15 cellular contexts compared by ENCODE assay signal in genomic region chr4:749771-750666, GRCh38. TPM values are rescaled to one million over a fixed set of nuclear protein-coding genes. Genes with fewer than 3 reads are reported as not detected.
DNase-seq lines count a peak whose midpoint lies in the region; ATAC-seq and TF ChIP-seq lines count a peak whose summit lies in the region.
"Had no signal": no experiment of that assay in that cellular context is flagged by ENCODE, and none has a peak within 500 bp of the region (broad histone marks: within the 10 kb centered on the region; RNA-seq: fewer than 3 reads in every experiment).

No MANE protein-coding gene starts in this region.

- no peak overlapping the region for H3K4me3 ChIP-seq in CD4-positive, CD25-positive, alpha-beta regulatory T cell (ENCODE audit: low read depth, low read length)
- H3K4me3 ChIP-seq in fibroblast of pulmonary artery (replicated peaks; ENCODE audit: low read depth, low read length) = no peak overlapping the region
- no peak overlapping the region for H3K4me3 ChIP-seq in hepatocyte
- H3K4me3 ChIP-seq: PC-9 had no signal

- no peaks in the 10 kb centered on the region for H3K9me3 Mint-ChIP-seq in CD4-positive, CD25-positive, alpha-beta regulatory T cell
- peaks cover 26% of the 10 kb centered on the region for H3K9me3 Mint-ChIP-seq in nephron progenitor cell
- no peaks in the 10 kb centered on the region for H3K9me3 Mint-ChIP-seq in activated T-helper 2 cell treated with anti-CD3 and anti-CD28 coated beads, Interferon-gamma antibody, Interleukin-2, Interleukin-4, amounts not matched to agents 10 μg/mL and 5 μg/mL and 100 μg/mL, durations not matched to agents 14 hours and 24 hours and 36 hours
- H3K9me3 Mint-ChIP-seq: activated naive CD8-positive, alpha-beta T cell treated with anti-CD3 and anti-CD28 coated beads, Interleukin-2, amount 10 ng/mL, durations not matched to agents 7 days and 5 days; natural killer cell had no signal

- no peaks in the 10 kb centered on the region for H3K4me1 ChIP-seq in CD4-positive, CD25-positive, alpha-beta regulatory T cell (ENCODE audit: control insufficient read depth, insufficient read depth, low read length, poor library complexity, severe bottlenecking)
- H3K4me1 ChIP-seq in hepatocyte (ENCODE audit: insufficient read depth) = no peaks in the 10 kb centered on the region

- H4K20me1 ChIP-seq in hepatocyte (ENCODE audit: insufficient read depth, poor library complexity, severe bottlenecking) = peaks cover 34% of the 10 kb centered on the region

- no peak overlapping the region for H3K4me3 Mint-ChIP-seq in CD4-positive, CD25-positive, alpha-beta regulatory T cell
- H3K4me3 Mint-ChIP-seq in T-helper 17 cell (no peak overlapping the region), nephron progenitor cell (no peak overlapping the region)
- no peak overlapping the region for H3K4me3 Mint-ChIP-seq in activated T-helper 2 cell treated with anti-CD3 and anti-CD28 coated beads, Interferon-gamma antibody, Interleukin-2, Interleukin-4, amounts not matched to agents 10 μg/mL and 5 μg/mL and 100 μg/mL, durations not matched to agents 14 hours and 24 hours and 36 hours (ENCODE audit: low read depth)
- H3K4me3 Mint-ChIP-seq: activated naive CD8-positive, alpha-beta T cell treated with anti-CD3 and anti-CD28 coated beads, Interleukin-2, amount 10 ng/mL, durations not matched to agents 7 days and 5 days; natural killer cell had no signal

- H3K4me1 Mint-ChIP-seq in CD4-positive, CD25-positive, alpha-beta regulatory T cell = peaks cover 0 to 4% (median 2%) of the 10 kb centered on the region in 4 donors
- H3K4me1 Mint-ChIP-seq in T-helper 17 cell (peaks cover 8% of the 10 kb centered on the region), nephron progenitor cell (peaks cover 24% of the 10 kb centered on the region)
- H3K4me1 Mint-ChIP-seq in activated T-helper 2 cell treated with anti-CD3 and anti-CD28 coated beads, Interferon-gamma antibody, Interleukin-2, Interleukin-4, amounts not matched to agents 10 μg/mL and 5 μg/mL and 100 μg/mL, durations not matched to agents 14 hours and 24 hours and 36 hours (ENCODE audit: low read depth) = no peaks in the 10 kb centered on the region
- H3K4me1 Mint-ChIP-seq: activated naive CD8-positive, alpha-beta T cell treated with anti-CD3 and anti-CD28 coated beads, Interleukin-2, amount 10 ng/mL, durations not matched to agents 7 days and 5 days had no signal

- intact Hi-C loops in activated T-helper 2 cell treated with anti-CD3 and anti-CD28 coated beads, Interferon-gamma antibody, Interleukin-2, Interleukin-4, amounts not matched to agents 10 μg/mL and 5 μg/mL and 100 μg/mL, durations not matched to agents 14 hours and 24 hours and 36 hours (cut with micrococcal nuclease) = no loop called here

- no peak for ATAC-seq in CD4-positive, CD25-positive, alpha-beta regulatory T cell (ENCODE audit: low read depth in 2 of 2)
- ATAC-seq in T-helper 17 cell (no peak), HG02885 (IDR thresholded peaks at IDR 0.05; ENCODE audit: poor library complexity, unreplicated experiment) (no peak), HG03460 (IDR thresholded peaks at IDR 0.05; ENCODE audit: unreplicated experiment) (no peak)
- ATAC-seq: natural killer cell had no signal

- WGBS in hepatocyte (ENCODE audit: low lambda C conversion rate, missing lambda C conversion rate) = 96% methylated on average over 18 of the region's 18 CpGs

- no peak overlapping the region for H2AFZ ChIP-seq in hepatocyte
- H2AFZ ChIP-seq: PC-9 had no signal

- DNase-seq in CD4-positive, CD25-positive, alpha-beta regulatory T cell = no peak
- DNase-seq in T-helper 17 cell (no peak), fibroblast of pulmonary artery (ENCODE audit: low read depth) (peak; percentile 83), nephron progenitor cell (no peak), hepatocyte (ENCODE audit: low spot score) (no peak)
- no peak for DNase-seq in activated T-helper 2 cell treated with anti-CD3 and anti-CD28 coated beads, Interferon-gamma antibody, Interleukin-2, Interleukin-4, amounts not matched to agents 10 μg/mL and 5 μg/mL and 100 μg/mL, durations not matched to agents 14 hours and 24 hours and 36 hours (ENCODE audit: low spot score)
- DNase-seq: activated CD8-positive, alpha-beta memory T cell treated with anti-CD3 and anti-CD28 coated beads for 24 hours; activated naive CD8-positive, alpha-beta T cell treated with anti-CD3 and anti-CD28 coated beads, Interleukin-2, amount 10 ng/mL, durations not matched to agents 7 days and 5 days; BE2C; MM.1S; natural killer cell; PC-9; T-helper 9 cell had no signal

- H3K27me3 ChIP-seq in CD4-positive, CD25-positive, alpha-beta regulatory T cell (ENCODE audit: control insufficient read depth, insufficient read depth, low read length) = no peaks in the 10 kb centered on the region
- no peaks in the 10 kb centered on the region for H3K27me3 ChIP-seq in hepatocyte
- H3K27me3 ChIP-seq: BE2C had no signal

- no peak overlapping the region for H3K4me2 ChIP-seq in hepatocyte
- H3K4me2 ChIP-seq: PC-9 had no signal

- TF ChIP-seq CTCF in fibroblast of pulmonary artery (IDR thresholded peaks at IDR 0.05; ENCODE audit: low read length, missing control alignments) (no peak), nephron progenitor cell (IDR thresholded peaks at IDR 0.05) (no peak), hepatocyte (IDR thresholded peaks at IDR 0.05; ENCODE audit: poor library complexity) (no peak)

- peaks cover 12% of the 10 kb centered on the region for H3K36me3 ChIP-seq in CD4-positive, CD25-positive, alpha-beta regulatory T cell (ENCODE audit: control insufficient read depth, insufficient read depth, low read length)
- H3K36me3 ChIP-seq in hepatocyte (replicated peaks; ENCODE audit: insufficient read depth, low read depth) = no peaks in the 10 kb centered on the region

- H3K79me2 ChIP-seq in hepatocyte = peaks cover 37% of the 10 kb centered on the region

- H3K27ac ChIP-seq in CD4-positive, CD25-positive, alpha-beta regulatory T cell (ENCODE audit: insufficient read depth, low read length, poor library complexity, severe bottlenecking) = no peak overlapping the region
- H3K27ac ChIP-seq in hepatocyte = no peak overlapping the region
- H3K27ac ChIP-seq: PC-9 had no signal

- no peaks in the 10 kb centered on the region for H3K9me2 ChIP-seq in hepatocyte (replicated peaks; ENCODE audit: insufficient read depth)

- peak overlapping the region in 2 of 3 donors; percentile 41 to 42 for H3K27ac Mint-ChIP-seq in CD4-positive, CD25-positive, alpha-beta regulatory T cell
- H3K27ac Mint-ChIP-seq in T-helper 17 cell (peak overlapping the region; percentile 21), nephron progenitor cell (peak overlapping the region; percentile 81)
- H3K27ac Mint-ChIP-seq in activated T-helper 2 cell treated with anti-CD3 and anti-CD28 coated beads, Interferon-gamma antibody, Interleukin-2, Interleukin-4, amounts not matched to agents 10 μg/mL and 5 μg/mL and 100 μg/mL, durations not matched to agents 14 hours and 24 hours and 36 hours = no peak overlapping the region
- H3K27ac Mint-ChIP-seq: activated naive CD8-positive, alpha-beta T cell treated with anti-CD3 and anti-CD28 coated beads, Interleukin-2, amount 10 ng/mL, durations not matched to agents 7 days and 5 days; natural killer cell had no signal

- H3K9me3 ChIP-seq in CD4-positive, CD25-positive, alpha-beta regulatory T cell (ENCODE audit: control insufficient read depth in 2 of 2, low read length in 2 of 2) = no peaks in the 10 kb centered on the region
- H3K9me3 ChIP-seq in T-helper 17 cell (ENCODE audit: control insufficient read depth, low read length, poor library complexity, severe bottlenecking) (no peaks in the 10 kb centered on the region), hepatocyte (ENCODE audit: low read depth) (no peaks in the 10 kb centered on the region)
- H3K9me3 ChIP-seq: BE2C had no signal

- H3K36me3 Mint-ChIP-seq in CD4-positive, CD25-positive, alpha-beta regulatory T cell = peaks cover 7% of the 10 kb centered on the region
- peaks cover 2% of the 10 kb centered on the region for H3K36me3 Mint-ChIP-seq in T-helper 17 cell (ENCODE audit: low read depth)
- H3K36me3 Mint-ChIP-seq in nephron progenitor cell (ENCODE audit: low read depth) = peaks cover 66% of the 10 kb centered on the region
- H3K36me3 Mint-ChIP-seq in activated T-helper 2 cell treated with anti-CD3 and anti-CD28 coated beads, Interferon-gamma antibody, Interleukin-2, Interleukin-4, amounts not matched to agents 10 μg/mL and 5 μg/mL and 100 μg/mL, durations not matched to agents 14 hours and 24 hours and 36 hours (ENCODE audit: low read depth) = peaks cover 42% of the 10 kb centered on the region
- H3K36me3 Mint-ChIP-seq: natural killer cell had no signal

- H3K27me3 Mint-ChIP-seq in CD4-positive, CD25-positive, alpha-beta regulatory T cell = no peaks in the 10 kb centered on the region
- H3K27me3 Mint-ChIP-seq in T-helper 17 cell (no peaks in the 10 kb centered on the region), nephron progenitor cell (ENCODE audit: low read depth, poor library complexity) (no peaks in the 10 kb centered on the region)
- no peaks in the 10 kb centered on the region for H3K27me3 Mint-ChIP-seq in activated T-helper 2 cell treated with anti-CD3 and anti-CD28 coated beads, Interferon-gamma antibody, Interleukin-2, Interleukin-4, amounts not matched to agents 10 μg/mL and 5 μg/mL and 100 μg/mL, durations not matched to agents 14 hours and 24 hours and 36 hours (ENCODE audit: low read depth)
- H3K27me3 Mint-ChIP-seq: activated naive CD8-positive, alpha-beta T cell treated with anti-CD3 and anti-CD28 coated beads, Interleukin-2, amount 10 ng/mL, durations not matched to agents 7 days and 5 days had no signal

RNA-seq across cellular contexts. Expression of gene PCGF3, which starts 44.4 kb away (rescaled TPM):
- 71.8 TPM for total RNA-seq in CD4-positive, CD25-positive, alpha-beta regulatory T cell
- polyA plus RNA-seq in CD4-positive, CD25-positive, alpha-beta regulatory T cell = 1 to 10 TPM; 3.2 to 6.1 (median 4.6) TPM
- total RNA-seq in T-helper 17 cell = 10 to 100 TPM; 31.3 to 38.0 TPM
- total RNA-seq in hepatocyte = 43.5 and 43.9 TPM in 2 replicates
- polyA plus RNA-seq in hepatocyte = 21.5 and 21.8 TPM in 2 replicates
- total RNA-seq in activated T-helper 2 cell treated with anti-CD3 and anti-CD28 coated beads, Interferon-gamma antibody, Interleukin-2, Interleukin-4, amounts not matched to agents 10 μg/mL and 5 μg/mL and 100 μg/mL, durations not matched to agents 14 hours and 24 hours and 36 hours = 35.0 and 39.2 TPM in 2 replicates
